Comparison of ENCODE assay signal across 1 cellular context in the genomic region with DNA sequence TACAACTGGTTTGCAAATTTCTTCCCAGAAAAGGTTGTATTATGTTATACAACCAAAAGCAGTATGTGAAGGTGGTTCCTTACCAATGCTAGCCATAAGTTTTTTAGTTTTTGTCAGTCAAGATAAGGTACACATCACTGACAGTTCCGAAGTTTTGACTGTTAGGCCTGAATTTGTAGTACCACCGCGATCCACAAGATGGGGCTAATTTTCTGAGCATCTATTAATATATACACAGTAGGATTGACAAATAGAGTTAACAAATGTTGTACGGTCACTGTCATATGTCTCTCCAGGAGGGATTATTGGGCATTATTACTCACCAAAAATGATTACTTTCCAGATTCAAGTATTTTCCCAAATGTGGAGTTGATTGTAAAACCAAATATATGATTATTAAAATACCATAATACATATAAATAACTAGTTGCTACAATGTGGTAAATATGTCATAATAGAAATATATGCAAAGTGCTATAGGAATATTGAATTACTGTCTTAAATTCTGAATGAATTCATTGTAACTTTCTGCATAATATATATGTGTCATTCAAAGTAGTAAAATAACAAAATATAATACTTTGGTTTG.
TF ChIP-seq lines count a peak whose summit lies in the region.

No MANE protein-coding gene starts in this region.

TF ChIP-seq in SK-N-SH treated with all-trans-retinoic acid at 6 μM for 48 hours, 23 proteins besides CTCF, POLR2A, EP300 and RAD21 (continued from another document):
- no peak for TF ChIP-seq ZC3H10 (CRISPR knock-in tag; IDR thresholded peaks at IDR 0.05)
- TF ChIP-seq GLIS3 (CRISPR knock-in tag; IDR thresholded peaks at IDR 0.05), result no peak
- no peak for TF ChIP-seq TCF4 (CRISPR knock-in tag; IDR thresholded peaks at IDR 0.05; ENCODE audit: borderline replicate concordance)
